10 cellular contexts compared by ENCODE assay signal in the genomic region with DNA sequence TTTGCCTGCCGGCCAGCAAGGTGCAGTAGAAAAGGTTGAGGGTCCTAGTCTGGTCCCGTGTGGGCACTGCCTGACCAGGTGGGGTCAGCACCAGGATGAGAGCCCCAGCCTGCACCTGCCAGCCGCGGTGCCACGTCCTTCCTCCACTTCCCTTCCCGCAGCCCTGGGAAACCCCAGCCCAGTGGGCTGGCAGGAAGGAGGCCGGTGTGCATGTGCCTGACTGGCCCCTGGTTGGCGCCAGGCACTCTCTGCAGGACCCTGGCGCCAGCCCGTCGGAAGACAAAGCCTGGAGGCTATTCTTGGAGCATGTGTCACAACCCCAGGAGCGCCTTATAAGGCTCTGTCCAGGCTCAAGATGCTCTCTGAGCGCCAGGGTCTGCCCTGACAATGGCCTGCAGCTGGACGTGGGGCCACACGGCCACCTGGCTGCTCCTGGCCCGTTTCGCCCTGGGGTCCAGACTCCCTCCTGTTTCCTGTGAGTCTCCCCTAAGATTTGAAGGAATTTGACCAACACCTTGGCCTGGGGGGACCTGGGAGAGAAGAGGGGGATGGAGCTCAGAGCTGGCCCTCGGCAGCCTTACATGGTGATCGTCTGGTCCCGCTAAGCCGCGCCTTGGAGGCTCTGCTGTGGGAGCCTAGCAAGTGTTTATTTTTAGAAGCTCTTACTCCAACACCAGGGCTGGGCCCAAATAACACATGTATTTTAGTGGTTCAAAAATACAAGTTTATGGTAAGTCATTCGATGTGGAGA. TPM values are rescaled to one million over a fixed set of nuclear protein-coding genes. Genes with fewer than 3 reads are reported as not detected.
A peak's percentile ranks its signal among the peaks of the same experiment; 100 is the strongest.
DNase-seq lines count a peak whose midpoint lies in the region; ATAC-seq and TF ChIP-seq lines count a peak whose summit lies in the region.
"Had no signal": no experiment of that assay in that cellular context is flagged by ENCODE, and none has a peak within 500 bp of the region (broad histone marks: within the 10 kb centered on the region; RNA-seq: fewer than 3 reads in every experiment).

No MANE protein-coding gene starts in this region.

- ATAC-seq in GM19328 (IDR thresholded peaks at IDR 0.05; ENCODE audit: unreplicated experiment): no peak
- ATAC-seq in GM18870 (IDR thresholded peaks at IDR 0.05; ENCODE audit: unreplicated experiment): no peak

- intact Hi-C loops in posterior vena cava (cut with DNase I): no loop called here

- TF ChIP-seq CTCF in cardiac muscle cell (IDR thresholded peaks at IDR 0.05; ENCODE audit: low read depth, low read length): no peak

- no peaks in the 10 kb centered on the region for H3K27me3 ChIP-seq in SJSA1 (replicated peaks)
- no peaks in the 10 kb centered on the region for H3K27me3 ChIP-seq in cardiac muscle cell

- H3K9me3 ChIP-seq in SJSA1 (replicated peaks) (no peaks in the 10 kb centered on the region), cardiac muscle cell (ENCODE audit: low read depth) (no peaks in the 10 kb centered on the region)

- H3K4me3 ChIP-seq in SJSA1 (no peak overlapping the region), cardiac muscle cell (no peak overlapping the region)

- peaks cover 5% of the 10 kb centered on the region; the same call in 1 of the 2 replicates for H3K36me3 ChIP-seq in SJSA1
- no peaks in the 10 kb centered on the region for H3K36me3 ChIP-seq in cardiac muscle cell

- H3K4me1 ChIP-seq in SJSA1 (replicated peaks): peaks cover 79% of the 10 kb centered on the region
- peaks cover 20% of the 10 kb centered on the region for H3K4me1 ChIP-seq in cardiac muscle cell (ENCODE audit: low read depth)

- DNase-seq in COLO668 (lab: John Stamatoyannopoulos, UW; ENCODE audit: unreplicated experiment) (peak; percentile 29), SJSA1 (ENCODE audit: low read depth in 1 of 2, low spot score in 2 of 2) (peak; percentile 97 to 98), cardiac muscle cell (ENCODE audit: low read depth in 1 of 2, low spot score in 1 of 2) (peak in 1 of 2 donors; percentile 79), posterior vena cava (ENCODE audit: low spot score) (peak; percentile 83), NOMO-1 treated with dmso at 0.1 percent for 144 hours (lab: John Stamatoyannopoulos, UW; ENCODE audit: unreplicated experiment) (no peak)
- DNase-seq in activated effector memory CD4-positive, alpha-beta T cell treated with Interleukin-2 at 50 U/mL for 16 hours: no peak
- DNase-seq: activated CD4-positive, alpha-beta T cell treated with anti-CD3 and anti-CD28 coated beads for 4 hours; cerebellar nuclear complex had no signal

- H3K27ac ChIP-seq in SJSA1: peak overlapping the region; percentile 96
- peak overlapping the region; percentile 94 for H3K27ac ChIP-seq in cardiac muscle cell

RNA-seq across cellular contexts. Expression of a gene that starts 31.9 kb away (rescaled TPM):
- total RNA-seq in SJSA1 (2014; rRNA removed; shearing (Covaris generic)): 32.6 and 42.0 TPM in 2 replicates
- 39.6 and 46.1 TPM in 2 replicates for total RNA-seq in cardiac muscle cell
- 46.8 and 50.4 TPM in 2 replicates for polyA plus RNA-seq in cardiac muscle cell
- 10 to 100 TPM; 27.1 to 27.4 TPM for total RNA-seq in posterior vena cava

Comparison
In these comparisons a context has a peak if more than half of its experiments do, and no peak if none do; other contexts are left out.
1. DNase-seq: peak in COLO668 (single experiment), SJSA1 (2 of 2) and posterior vena cava (single experiment); none in activated effector memory CD4-positive, alpha-beta T cell treated with Interleukin-2 at 50 U/mL for 16 hours (single experiment) and NOMO-1 treated with dmso at 0.1 percent for 144 hours (single experiment).